In genomic region chrX:135087867-135088266, GRCh38 we compare ENCODE assay signal across 29 cellular contexts. TPM values are rescaled to one million over a fixed set of nuclear protein-coding genes. Genes with fewer than 3 reads are reported as not detected.
DNase-seq lines count a peak whose midpoint lies in the region; ATAC-seq, FAIRE-seq and TF ChIP-seq lines count a peak whose summit lies in the region.
"Had no signal": no experiment of that assay in that cellular context is flagged by ENCODE, and none has a peak within 500 bp of the region (broad histone marks: within the 10 kb centered on the region; RNA-seq: fewer than 3 reads in every experiment).

No MANE protein-coding gene starts in this region.

- FAIRE-seq in K562 (lab: Jason Lieb, UNC): no peak
- FAIRE-seq: H1 had no signal

- WGBS in K562 (ENCODE audit: insufficient coverage, low coverage, missing lambda C conversion rate): 11% methylated on average over 3 of the region's 3 CpGs

- H4K20me1 ChIP-seq in K562 (replicated peaks; ENCODE audit: control insufficient read depth, insufficient read depth, low read length) (no peaks in the 10 kb centered on the region), osteoblast (ENCODE audit: insufficient read depth, low read length) (no peaks in the 10 kb centered on the region), OCI-LY7 (ENCODE audit: insufficient read depth, low read length) (no peaks in the 10 kb centered on the region)

- intact Hi-C loops in K562 (cut with micrococcal nuclease): loop anchor here (5.0 kb wide), 1 partner anchor 86 kb away; no protein-coding TSS in a partner anchor
- intact Hi-C loops in OCI-LY7 (cut with micrococcal nuclease; ENCODE audit: unreplicated experiment): loop anchor here (2.0 kb wide), 1 partner anchor 123 kb away; no protein-coding TSS in a partner anchor

- H3K4me1 ChIP-seq in K562 (replicated peaks in 1 of 2; ENCODE audit: control insufficient read depth in 2 of 2, insufficient read depth in 2 of 2, low read length in 2 of 2): no peaks in the 10 kb centered on the region
- no peaks in the 10 kb centered on the region for H3K4me1 ChIP-seq in osteoblast (ENCODE audit: insufficient read depth, low read length)
- H3K4me1 ChIP-seq in OCI-LY7 (ENCODE audit: insufficient read depth, low read length, poor library complexity, severe bottlenecking): no peaks in the 10 kb centered on the region
- H3K4me1 ChIP-seq: adrenal gland, body of pancreas, esophagus squamous epithelium, upper lobe of left lung had no signal

- CTCF ChIA-PET in K562 (lab: Yijun Ruan, JAX; ENCODE audit: low intra/inter-chr PET ratio) (no interaction called here), OCI-LY7 (lab: Charles Lee; ENCODE audit: unreplicated experiment) (no interaction called here)

- ATAC-seq in K562 (no peak), HG03565 (IDR thresholded peaks at IDR 0.05; ENCODE audit: unreplicated experiment) (no peak)
- ATAC-seq: activated CD4-positive, alpha-beta T cell treated with anti-CD3 and anti-CD28 coated beads for 36 hours; activated CD8-positive, alpha-beta T cell treated with anti-CD3 and anti-CD28 coated beads for 36 hours; body of pancreas; mucosa of descending colon had no signal

- H3K4me2 ChIP-seq in K562 (ENCODE audit: insufficient read depth, low read length): no peak overlapping the region
- H3K4me2 ChIP-seq in osteoblast (ENCODE audit: insufficient read depth, low read length): no peak overlapping the region
- no peak overlapping the region for H3K4me2 ChIP-seq in OCI-LY7 (ENCODE audit: low read length)

- in situ Hi-C loops in G401 (cut with HindIII; ENCODE audit: low sequenced_read_pairs) (no loop called here), K562 (cut with MboI) (no loop called here)

- H2AFZ ChIP-seq in K562 (ENCODE audit: low read depth, low read length) (0 out of 2 replicates have a peak overlapping the region, but pooled peaks have one; percentile 51), osteoblast (ENCODE audit: low read length) (no peak overlapping the region), OCI-LY7 (ENCODE audit: low read length) (no peak overlapping the region)

- no peak for TF ChIP-seq RAD21 in K562 (CRISPR knock-in tag; conservative IDR thresholded peaks at IDR 0.05 in 1 of 2, IDR thresholded peaks at IDR 0.05 in 1 of 2)

- H3K36me3 ChIP-seq in K562 (ENCODE audit: control insufficient read depth, insufficient read depth, low read length) (no peaks in the 10 kb centered on the region), osteoblast (ENCODE audit: insufficient read depth, low read length) (no peaks in the 10 kb centered on the region), OCI-LY7 (ENCODE audit: insufficient read depth, low read length) (no peaks in the 10 kb centered on the region)
- H3K36me3 ChIP-seq: adrenal gland, esophagus squamous epithelium, upper lobe of left lung had no signal

- H3K4me3 ChIP-seq in K562 (no peak overlapping the region), osteoblast (ENCODE audit: insufficient read depth, low read length) (no peak overlapping the region), OCI-LY7 (ENCODE audit: low read depth, low read length, poor library complexity, severe bottlenecking) (no peak overlapping the region)
- H3K4me3 ChIP-seq: adrenal gland, body of pancreas, esophagus squamous epithelium, mucosa of descending colon, upper lobe of left lung had no signal

- H3K9me2 ChIP-seq in OCI-LY7 (ENCODE audit: insufficient read depth, low read length): no peaks in the 10 kb centered on the region

- DNase-seq in G401 (ENCODE audit: low spot score): peak; percentile 93
- DNase-seq in NCI-H1694 treated with DMSO at 0.1 percent for 48 hours (lab: John Stamatoyannopoulos, UW): peak; percentile 93
- no peak for DNase-seq in K562 (ENCODE audit: extremely low read depth in 1 of 4, low spot score in 3 of 4)
- peak; percentile 44 for DNase-seq in osteoblast (ENCODE audit: insufficient read length, low spot score, missing footprints)
- no peak for DNase-seq in SHP77 (lab: John Stamatoyannopoulos, UW)
- no peak for DNase-seq in OCI-LY7 (ENCODE audit: low spot score)
- DNase-seq: activated CD4-positive, alpha-beta T cell treated with anti-CD3 and anti-CD28 coated beads for 36 hours; activated CD8-positive, alpha-beta memory T cell treated with anti-CD3 and anti-CD28 coated beads, Interleukin-2, amount 50 U/mL, for 48 hours; activated CD8-positive, alpha-beta T cell treated with anti-CD3 and anti-CD28 coated beads for 36 hours; activated naive CD4-positive, alpha-beta T cell treated with anti-CD3 and anti-CD28 coated beads, Interleukin-2, amount 10 ng/mL, durations not matched to agents 7 days and 5 days; adrenal gland; esophagus squamous epithelium; hippocampal formation; mucosa of descending colon; NCI-H1105 treated with DMSO at 0.1 percent for 48 hours; NCI-H2029; NCI-H226; Right ventricle myocardium superior; stimulated activated CD4-positive, alpha-beta T cell treated with anti-CD3 and anti-CD28 coated beads, Interleukin-15, amount 100 ng/mL, for 24 hours; stimulated activated CD4-positive, alpha-beta T cell treated with anti-CD3 and anti-CD28 coated beads, Interleukin-4, amount 100 ng/mL, for 4 hours; upper lobe of left lung had no signal

- H3K27ac ChIP-seq in K562 (ENCODE audit: extremely low read depth, low read depth, low read length) (no peak overlapping the region), osteoblast (ENCODE audit: low read depth, low read length) (no peak overlapping the region), OCI-LY7 (ENCODE audit: low read depth, low read length, poor library complexity, severe bottlenecking) (no peak overlapping the region)
- H3K27ac ChIP-seq: adrenal gland, body of pancreas, esophagus squamous epithelium, upper lobe of left lung had no signal

- BruUV-seq in K562 (replicated peaks; lab: Mats Ljungman, UMichigan) (no TSS peak), OCI-LY7 (replicated peaks; lab: Mats Ljungman, UMichigan) (no TSS peak)

- H3K79me2 ChIP-seq in K562 (ENCODE audit: control insufficient read depth, insufficient read depth, low read length) (no peaks in the 10 kb centered on the region), osteoblast (ENCODE audit: insufficient read depth, low read length) (no peaks in the 10 kb centered on the region), OCI-LY7 (ENCODE audit: insufficient read depth, low read depth, low read length) (no peaks in the 10 kb centered on the region)

- TF ChIP-seq EP300 in K562 (IDR thresholded peaks at IDR 0.05; ENCODE audit: low read length): no peak

- no peaks in the 10 kb centered on the region for H3K27me3 ChIP-seq in K562 (ENCODE audit: control insufficient read depth in 2 of 2, insufficient read depth in 2 of 2, low read length in 2 of 2)
- H3K27me3 ChIP-seq in osteoblast (ENCODE audit: insufficient read depth, low read length): no peaks in the 10 kb centered on the region
- H3K27me3 ChIP-seq: body of pancreas, upper lobe of left lung had no signal

- TF ChIP-seq CTCF in K562 (IDR thresholded peaks at IDR 0.05 in 2 of 3, conservative IDR thresholded peaks at IDR 0.05 in 1 of 3; ENCODE audit: insufficient read depth in 2 of 3, low read depth in 1 of 3, low read length in 3 of 3): no peak
- no peak for TF ChIP-seq CTCF in osteoblast (IDR thresholded peaks at IDR 0.05; ENCODE audit: extremely low read depth, low read depth, low read length)
- TF ChIP-seq CTCF in OCI-LY7 (conservative IDR thresholded peaks at IDR 0.05; ENCODE audit: low read length): no peak

- H3K9ac ChIP-seq in K562 (ENCODE audit: insufficient read depth in 1 of 2, low read depth in 2 of 2, low read length in 2 of 2): no peak overlapping the region

- no peak for TF ChIP-seq POLR2A in K562 (conservative IDR thresholded peaks at IDR 0.05)

- POLR2A ChIA-PET in K562 (lab: Yijun Ruan, JAX) (no interaction called here), OCI-LY7 (lab: Charles Lee) (no interaction called here)

- no peaks in the 10 kb centered on the region for H3K9me1 ChIP-seq in K562 (ENCODE audit: control insufficient read depth, insufficient read depth, low read length)

- H3K9me3 ChIP-seq in K562 (replicated peaks; ENCODE audit: control insufficient read depth, insufficient read depth, low read depth, low read length) (no peaks in the 10 kb centered on the region), osteoblast (ENCODE audit: low read depth, low read length) (no peaks in the 10 kb centered on the region), OCI-LY7 (ENCODE audit: low read length) (no peaks in the 10 kb centered on the region)
- H3K9me3 ChIP-seq: adrenal gland, body of pancreas, esophagus squamous epithelium, mucosa of descending colon, upper lobe of left lung had no signal

RNA-seq across cellular contexts. Expression of gene SMIM10L2B, which starts 10.6 kb away (rescaled TPM):
- 1.1 and 1.2 TPM in 2 replicates for total RNA-seq in G401 (2014; rRNA removed; shearing (Covaris generic))
- 0.86 and 1.6 TPM in 2 replicates for total RNA-seq in K562 (2011; cell fraction: chromatin; rRNA removed; ENCODE audit: low replicate concordance)
- 2.2 TPM in 2 replicates for total RNA-seq in K562 (2011; cell fraction: nucleolus; rRNA removed)
- 1.5 and 1.6 TPM in 2 replicates for total RNA-seq in K562 (2011; cell fraction: nucleoplasm; rRNA removed)
- 0.16 and 0.64 TPM in 2 replicates for total RNA-seq in K562 (2014; rRNA removed)
- 0.13 and 0.18 TPM in 2 replicates for total RNA-seq in K562 (2014; rRNA removed; fragmentation: Illumina TruSeq; extraction: Trizol)
- 0.18 and 0.19 TPM in 2 replicates for total RNA-seq in K562 (2015; rRNA removed; fragmentation: Illumina TruSeq; extraction: Trizol)
- total RNA-seq in K562 (2021): 0.22 and 0.47 TPM in 2 replicates
- polyA plus RNA-seq in K562 (2011; rRNA removed): 0.04 and 0.11 TPM in 2 replicates
- polyA plus RNA-seq in K562 (2011; cell fraction: cytosol; rRNA removed): 0.07 and 0.09 TPM in 2 replicates
- 0.32 and 0.44 TPM in 2 replicates for polyA plus RNA-seq in K562 (2011; cell fraction: nucleus; rRNA removed)
- 0.12 and 0.22 TPM in 2 replicates for polyA plus RNA-seq in K562 (2012)
- polyA plus RNA-seq in K562 (2014; fragmentation: Illumina TruSeq; extraction: Trizol): 0.27 and 0.30 TPM in 2 replicates
- under 1 TPM in 1 of 2 experiments, not detected in 1; 0.03 TPM for polyA plus RNA-seq in K562 (2014; fragmentation: Nextera tagmentation; extraction: Ambion mirVana)
- polyA plus RNA-seq in K562 (2014; rRNA removed): 0.20 and 0.38 TPM in 2 replicates
- 0.42 and 0.45 TPM in 2 replicates for polyA minus RNA-seq in K562 (2011; rRNA and poly(A)+ RNA removed)
- polyA minus RNA-seq in K562 (2011; cell fraction: cytosol; rRNA and poly(A)+ RNA removed): not detected in 2 replicates
- 1.6 and 3.1 TPM in 2 replicates for polyA minus RNA-seq in K562 (2011; cell fraction: nucleus; rRNA and poly(A)+ RNA removed)
- total RNA-seq in osteoblast: 1.8 and 2.5 TPM in 2 replicates
- 0.13 TPM in 1 of 2 replicates, not detected in the other for total RNA-seq in OCI-LY7 (2014; rRNA removed; shearing (Covaris generic))
- total RNA-seq in OCI-LY7 (2022): not detected in 2 replicates
- total RNA-seq: HT-29; T-helper 2 cell treated with Interferon-gamma antibody and Interleukin-4, amounts not matched to agents 100 ng/mL and 5 ng/mL, for 36 hours had no signal
- polyA plus RNA-seq: IgD-negative memory B cell had no signal

RNA-seq across cellular contexts. Expression of gene ETDB, which starts 32.5 kb away (rescaled TPM):
- not detected in 2 replicates for total RNA-seq in G401 (2014; rRNA removed; shearing (Covaris generic))
- not detected in 2 replicates for total RNA-seq in K562 (2011; cell fraction: chromatin; rRNA removed; ENCODE audit: low replicate concordance)
- total RNA-seq in K562 (2011; cell fraction: nucleolus; rRNA removed): not detected in 2 replicates
- not detected in 2 replicates for total RNA-seq in K562 (2011; cell fraction: nucleoplasm; rRNA removed)
- total RNA-seq in K562 (2014; rRNA removed) (not detected in 2 replicates), K562 (2014; rRNA removed; fragmentation: Illumina TruSeq; extraction: Trizol) (not detected in 2 replicates), K562 (2015; rRNA removed; fragmentation: Illumina TruSeq; extraction: Trizol) (not detected in 2 replicates), K562 (2021) (not detected in 2 replicates), osteoblast (not detected in 2 replicates), OCI-LY7 (2022) (not detected in 2 replicates)
- polyA plus RNA-seq in K562 (2011; rRNA removed) (not detected in 2 replicates), K562 (2014; fragmentation: Illumina TruSeq; extraction: Trizol) (not detected in 2 replicates), K562 (2014; fragmentation: Nextera tagmentation; extraction: Ambion mirVana) (not detected), K562 (2014; rRNA removed) (not detected in 2 replicates)
- not detected in 2 replicates for polyA plus RNA-seq in K562 (2011; cell fraction: cytosol; rRNA removed)
- not detected in 2 replicates for polyA plus RNA-seq in K562 (2011; cell fraction: nucleus; rRNA removed)
- not detected in 2 replicates for polyA plus RNA-seq in K562 (2012)
- not detected in 2 replicates for polyA minus RNA-seq in K562 (2011; rRNA and poly(A)+ RNA removed)
- not detected in 2 replicates for polyA minus RNA-seq in K562 (2011; cell fraction: cytosol; rRNA and poly(A)+ RNA removed)
- not detected in 2 replicates for polyA minus RNA-seq in K562 (2011; cell fraction: nucleus; rRNA and poly(A)+ RNA removed)
- total RNA-seq in OCI-LY7 (2014; rRNA removed; shearing (Covaris generic)): not detected in 2 replicates
- total RNA-seq: activated CD4-positive, alpha-beta T cell treated with anti-CD3 and anti-CD28 coated beads for 36 hours; activated CD8-positive, alpha-beta T cell treated with anti-CD3 and anti-CD28 coated beads for 36 hours; adrenal gland; body of pancreas; esophagus squamous epithelium; H1; HT-29; lung microvascular endothelial cell; mucosa of descending colon; osteocyte; Right ventricle myocardium superior; T-helper 2 cell treated with Interferon-gamma antibody and Interleukin-4, amounts not matched to agents 100 ng/mL and 5 ng/mL, for 36 hours; upper lobe of left lung had no signal
- polyA plus RNA-seq: adrenal gland, H1, IgD-negative memory B cell had no signal

RNA-seq across cellular contexts. Expression of gene RTL8A, which starts 35.9 kb away (rescaled TPM):
- total RNA-seq in G401 (2014; rRNA removed; shearing (Covaris generic)): 4.4 and 12.7 TPM in 2 replicates
- 11.6 and 23.5 TPM in 2 replicates for total RNA-seq in K562 (2011; cell fraction: chromatin; rRNA removed; ENCODE audit: low replicate concordance)
- 16.7 and 19.7 TPM in 2 replicates for total RNA-seq in K562 (2011; cell fraction: nucleolus; rRNA removed)
- total RNA-seq in K562 (2011; cell fraction: nucleoplasm; rRNA removed): 17.2 and 30.8 TPM in 2 replicates
- total RNA-seq in K562 (2014; rRNA removed): 13.2 and 15.9 TPM in 2 replicates
- 8.1 and 10.1 TPM in 2 replicates for total RNA-seq in K562 (2014; rRNA removed; fragmentation: Illumina TruSeq; extraction: Trizol)
- total RNA-seq in K562 (2015; rRNA removed; fragmentation: Illumina TruSeq; extraction: Trizol): 17.9 and 18.9 TPM in 2 replicates
- total RNA-seq in K562 (2021): 36.5 and 42.6 TPM in 2 replicates
- polyA plus RNA-seq in K562 (2011; rRNA removed): 24.4 and 36.0 TPM in 2 replicates
- 75.3 and 105 TPM in 2 replicates for polyA plus RNA-seq in K562 (2011; cell fraction: cytosol; rRNA removed)
- 58.1 and 84.1 TPM in 2 replicates for polyA plus RNA-seq in K562 (2011; cell fraction: nucleus; rRNA removed)
- polyA plus RNA-seq in K562 (2012): 79.9 and 169 TPM in 2 replicates
- 95.1 and 98.7 TPM in 2 replicates for polyA plus RNA-seq in K562 (2014; fragmentation: Illumina TruSeq; extraction: Trizol)
- polyA plus RNA-seq in K562 (2014; fragmentation: Nextera tagmentation; extraction: Ambion mirVana): 10 to 100 TPM; 23.7 to 30.3 TPM
- polyA plus RNA-seq in K562 (2014; rRNA removed): 36.2 and 62.4 TPM in 2 replicates
- 9.2 and 11.4 TPM in 2 replicates for polyA minus RNA-seq in K562 (2011; rRNA and poly(A)+ RNA removed)
- polyA minus RNA-seq in K562 (2011; cell fraction: cytosol; rRNA and poly(A)+ RNA removed): 14.4 and 26.2 TPM in 2 replicates
- 10.2 and 12.6 TPM in 2 replicates for polyA minus RNA-seq in K562 (2011; cell fraction: nucleus; rRNA and poly(A)+ RNA removed)
- 6.2 and 9.1 TPM in 2 replicates for total RNA-seq in osteoblast
- not detected in 2 replicates for total RNA-seq in OCI-LY7 (2014; rRNA removed; shearing (Covaris generic))
- total RNA-seq in OCI-LY7 (2022): not detected in 2 replicates

RNA-seq across cellular contexts. Expression of gene RTL8C, which starts 55.7 kb away (rescaled TPM):
- total RNA-seq in G401 (2014; rRNA removed; shearing (Covaris generic)): 8.2 and 18.8 TPM in 2 replicates
- total RNA-seq in K562 (2011; cell fraction: chromatin; rRNA removed; ENCODE audit: low replicate concordance): 14.2 and 31.1 TPM in 2 replicates
- 32.0 and 32.2 TPM in 2 replicates for total RNA-seq in K562 (2011; cell fraction: nucleolus; rRNA removed)
- 24.9 and 35.4 TPM in 2 replicates for total RNA-seq in K562 (2011; cell fraction: nucleoplasm; rRNA removed)
- total RNA-seq in K562 (2014; rRNA removed) (24.9 and 39.0 TPM in 2 replicates), K562 (2014; rRNA removed; fragmentation: Illumina TruSeq; extraction: Trizol) (20.0 and 22.9 TPM in 2 replicates), K562 (2015; rRNA removed; fragmentation: Illumina TruSeq; extraction: Trizol) (20.6 and 22.4 TPM in 2 replicates), K562 (2021) (67.5 and 67.8 TPM in 2 replicates), osteoblast (35.9 and 37.6 TPM in 2 replicates), OCI-LY7 (2022) (not detected in 2 replicates)
- polyA plus RNA-seq in K562 (2011; rRNA removed) (22.9 and 48.6 TPM in 2 replicates), K562 (2014; fragmentation: Illumina TruSeq; extraction: Trizol) (44.7 and 60.2 TPM in 2 replicates), K562 (2014; fragmentation: Nextera tagmentation; extraction: Ambion mirVana) (10 to 100 TPM; 17.0 to 20.5 TPM), K562 (2014; rRNA removed) (36.4 and 49.0 TPM in 2 replicates)
- polyA plus RNA-seq in K562 (2011; cell fraction: cytosol; rRNA removed): 57.6 and 104 TPM in 2 replicates
- 55.7 and 86.1 TPM in 2 replicates for polyA plus RNA-seq in K562 (2011; cell fraction: nucleus; rRNA removed)
- polyA plus RNA-seq in K562 (2012): 83.4 and 93.2 TPM in 2 replicates
- polyA minus RNA-seq in K562 (2011; rRNA and poly(A)+ RNA removed): 6.1 and 8.7 TPM in 2 replicates
- polyA minus RNA-seq in K562 (2011; cell fraction: cytosol; rRNA and poly(A)+ RNA removed): 30.9 and 33.2 TPM in 2 replicates
- 13.6 and 14.1 TPM in 2 replicates for polyA minus RNA-seq in K562 (2011; cell fraction: nucleus; rRNA and poly(A)+ RNA removed)
- total RNA-seq in OCI-LY7 (2014; rRNA removed; shearing (Covaris generic)): not detected in 2 replicates
- total RNA-seq: HT-29 had no signal

Comparison
In these comparisons a context has a peak if more than half of its experiments do, and no peak if none do; other contexts are left out.
1. DNase-seq: peak in G401 (single experiment), NCI-H1694 treated with DMSO at 0.1 percent for 48 hours (single experiment) and osteoblast (single experiment); none in K562 (0 of 4), SHP77 (0 of 2) and OCI-LY7 (single experiment).